15 cellular contexts compared by ENCODE assay signal in genomic region chr14:56211844-56212243, GRCh38.
"Had no signal": no experiment of that assay in that cellular context is flagged by ENCODE, and none has a peak within 500 bp of the region (broad histone marks: within the 10 kb centered on the region; RNA-seq: fewer than 3 reads in every experiment).

No MANE protein-coding gene starts in this region.

- H3K4me3 ChIP-seq: dorsolateral prefrontal cortex, lower lobe of right lung, prostate gland, sigmoid colon, spleen, thoracic aorta, tibial nerve, upper lobe of left lung had no signal

- H3K27ac ChIP-seq: lower lobe of right lung, prostate gland, sigmoid colon, spleen, thoracic aorta, tibial nerve, upper lobe of left lung had no signal

- H3K9me3 ChIP-seq: lower lobe of right lung, prostate gland, sigmoid colon, spleen, thoracic aorta, tibial nerve, upper lobe of left lung had no signal

- H3K36me3 ChIP-seq: lower lobe of right lung, prostate gland, sigmoid colon, spleen, thoracic aorta, tibial nerve, upper lobe of left lung had no signal

- DNase-seq: dorsolateral prefrontal cortex; effector CD4-positive, alpha-beta T cell; hypothalamus; left ventricle myocardium superior; lower lobe of right lung; naive thymus-derived CD8-positive, alpha-beta T cell; nephron progenitor cell; right cardiac atrium; sigmoid colon; spleen; stimulated activated naive B cell treated with anti-CD40 and anti-IgM and Interleukin-4, amounts not matched to agents 10 μg/mL and 1 μg/mL and 100 μg/mL, for 72 hours had no signal

- H3K4me1 ChIP-seq: prostate gland had no signal

- ATAC-seq: left ventricle myocardium superior; naive thymus-derived CD8-positive, alpha-beta T cell; stimulated activated naive B cell treated with anti-CD40 and anti-IgM and Interleukin-4, amounts not matched to agents 10 μg/mL and 1 μg/mL and 100 μg/mL, for 72 hours had no signal

- H3K27me3 ChIP-seq: dorsolateral prefrontal cortex, sigmoid colon, spleen, tibial nerve, upper lobe of left lung had no signal
